ENCODE assay signal across 15 cellular contexts in the genomic region with DNA sequence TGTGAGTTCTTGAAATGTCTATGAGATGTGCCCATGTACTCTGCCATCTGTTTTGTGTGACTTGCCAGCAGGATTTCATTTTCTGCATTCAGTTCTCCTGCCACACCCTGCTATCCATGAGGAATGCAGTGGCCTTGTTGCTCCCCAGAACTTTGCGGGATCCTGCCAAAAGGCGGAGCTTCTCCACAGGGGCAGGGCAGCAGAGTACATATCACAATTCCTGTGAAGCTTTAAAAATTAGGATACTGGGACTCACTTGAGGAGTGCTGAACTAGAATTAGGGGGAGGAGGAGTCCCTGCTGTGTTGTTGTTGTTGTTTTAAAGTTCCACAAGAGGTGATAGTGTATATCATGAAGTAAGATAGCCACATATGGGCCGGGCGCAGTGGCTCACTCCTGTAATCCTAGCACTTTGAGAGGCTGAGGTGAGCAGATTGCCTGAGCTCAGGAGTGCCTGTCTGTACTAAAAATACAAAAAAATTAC.
DNase-seq lines count a peak whose midpoint lies in the region; ATAC-seq, FAIRE-seq and TF ChIP-seq lines count a peak whose summit lies in the region.
"Had no signal": no experiment of that assay in that cellular context is flagged by ENCODE, and none has a peak within 500 bp of the region (broad histone marks: within the 10 kb centered on the region; RNA-seq: fewer than 3 reads in every experiment).

No MANE protein-coding gene starts in this region.

- H2AFZ ChIP-seq in endothelial cell of umbilical vein (ENCODE audit: low read depth, low read length), result no peak overlapping the region

- H3K23ac ChIP-seq in mesendoderm (ENCODE audit: low read length), result no peak overlapping the region

- H3K9me1 ChIP-seq in endothelial cell of umbilical vein (replicated peaks; ENCODE audit: control insufficient read depth, extremely low read depth, insufficient read depth, low read length), result no peaks in the 10 kb centered on the region

- H3K4me3 ChIP-seq in LNCaP clone FGC (ENCODE audit: low read depth, low read length) (peak overlapping the region; percentile 26; the same call in 1 of the 2 replicates), endothelial cell of umbilical vein (replicated peaks in 1 of 3; ENCODE audit: insufficient read depth in 1 of 3, low read depth in 1 of 3, low read length in 3 of 3) (no peak overlapping the region), mesendoderm (ENCODE audit: low read length) (no peak overlapping the region), sigmoid colon (no peak overlapping the region), Peyer's patch (no peak overlapping the region)
- H3K4me3 ChIP-seq: GM12878, ovary had no signal

- no peak for TF ChIP-seq EP300 in sigmoid colon (IDR thresholded peaks at IDR 0.05)

- TF ChIP-seq CTCF in LNCaP clone FGC (IDR thresholded peaks at IDR 0.05; ENCODE audit: control insufficient read depth, extremely low read depth, insufficient read depth), result no peak
- no peak for TF ChIP-seq CTCF in endothelial cell of umbilical vein (IDR thresholded peaks at IDR 0.05; ENCODE audit: extremely low read depth in 1 of 2, insufficient read depth in 1 of 2, low read depth in 1 of 2, low read length in 2 of 2)
- no peak for TF ChIP-seq CTCF in sigmoid colon (IDR thresholded peaks at IDR 0.05)
- no peak for TF ChIP-seq CTCF in Peyer's patch (IDR thresholded peaks at IDR 0.05)

- H3K4me1 ChIP-seq in endothelial cell of umbilical vein (ENCODE audit: control insufficient read depth, extremely low read depth, insufficient read depth, low read length) (peaks cover 36% of the 10 kb centered on the region), mesendoderm (ENCODE audit: control insufficient read depth, low read depth, low read length) (peaks cover 10% of the 10 kb centered on the region), sigmoid colon (peaks cover 0 to 49% (median 33%) of the 10 kb centered on the region in 4 donors), Peyer's patch (no peaks in the 10 kb centered on the region)

- intact Hi-C loops in endothelial cell of umbilical vein (cut with micrococcal nuclease), result no loop called here
- intact Hi-C loops in sigmoid colon (cut with DNase I), result no loop called here

- H3K9ac ChIP-seq in endothelial cell of umbilical vein (replicated peaks; ENCODE audit: extremely low read depth, insufficient read depth, low read length), result no peak overlapping the region
- no peak overlapping the region for H3K9ac ChIP-seq in mesendoderm (ENCODE audit: low read length)

- TF ChIP-seq POLR2A in endothelial cell of umbilical vein (IDR thresholded peaks at IDR 0.05; ENCODE audit: low read depth, low read length), result peak; percentile 24
- no peak for TF ChIP-seq POLR2A in sigmoid colon (IDR thresholded peaks at IDR 0.05)
- TF ChIP-seq POLR2A in Peyer's patch (IDR thresholded peaks at IDR 0.05), result no peak

- BruUV-seq in endothelial cell of umbilical vein (replicated peaks; lab: Mats Ljungman, UMichigan), result no TSS peak

- ATAC-seq in HG03139 (IDR thresholded peaks at IDR 0.05; ENCODE audit: unreplicated experiment), result no peak
- ATAC-seq: GM12878, HCT116 had no signal

- H2BK15ac ChIP-seq in mesendoderm (replicated peaks; ENCODE audit: low read depth), result no peak overlapping the region

- H4K5ac ChIP-seq in mesendoderm (ENCODE audit: low read length), result no peak overlapping the region

- no peaks in the 10 kb centered on the region for H3K79me1 ChIP-seq in mesendoderm (ENCODE audit: low read length)

- H3K9me3 ChIP-seq in endothelial cell of umbilical vein (replicated peaks; ENCODE audit: control insufficient read depth, insufficient read depth, low read length) (no peaks in the 10 kb centered on the region), sigmoid colon (no peaks in the 10 kb centered on the region), Peyer's patch (no peaks in the 10 kb centered on the region)
- H3K9me3 ChIP-seq: ovary had no signal

- WGBS in mesendoderm (ENCODE audit: extremely low coverage, insufficient coverage, low lambda C conversion rate), result no CpG with 5 or more reads among the region's 4 CpGs
- WGBS in sigmoid colon, 2 donors, result 49 to 69% methylated on average over 4 of the region's 4 CpGs

- H3K56ac ChIP-seq in mesendoderm (ENCODE audit: low read length), result no peak overlapping the region

- H3K79me2 ChIP-seq in endothelial cell of umbilical vein (ENCODE audit: control insufficient read depth, insufficient read depth, low read length), result peaks cover 66% of the 10 kb centered on the region
- H3K79me2 ChIP-seq in mesendoderm (ENCODE audit: control insufficient read depth, insufficient read depth, low read length), result no peaks in the 10 kb centered on the region

- H2BK120ac ChIP-seq in mesendoderm (ENCODE audit: low read depth, low read length), result no peak overlapping the region

- no peak for FAIRE-seq in endothelial cell of umbilical vein (lab: Jason Lieb, UNC)
- FAIRE-seq: A204.1, GM12878, GM19239 had no signal

- H3K27me3 ChIP-seq in endothelial cell of umbilical vein (ENCODE audit: control insufficient read depth in 2 of 2, insufficient read depth in 2 of 2, low read length in 2 of 2), result no peaks in the 10 kb centered on the region
- H3K27me3 ChIP-seq in mesendoderm (ENCODE audit: insufficient read depth, low read length, poor library complexity), result no peaks in the 10 kb centered on the region
- H3K27me3 ChIP-seq in sigmoid colon, result no peaks in the 10 kb centered on the region
- no peaks in the 10 kb centered on the region for H3K27me3 ChIP-seq in Peyer's patch
- H3K27me3 ChIP-seq: ovary had no signal

- no peak overlapping the region for H2AK5ac ChIP-seq in mesendoderm (ENCODE audit: low read length)

- POLR2A ChIA-PET in endothelial cell of umbilical vein (lab: Charles Lee), result interaction anchor here (1.3 kb wide), 1 partner anchor 14 kb away, joined by 3 read pairs; no protein-coding TSS in a partner anchor

- H3K27ac ChIP-seq in endothelial cell of umbilical vein (ENCODE audit: insufficient read depth, low read depth, low read length) (no peak overlapping the region), mesendoderm (ENCODE audit: low read depth, low read length) (no peak overlapping the region), sigmoid colon (no peak overlapping the region), Peyer's patch (no peak overlapping the region)
- H3K27ac ChIP-seq: ovary had no signal

- no peak overlapping the region for H3K18ac ChIP-seq in mesendoderm (ENCODE audit: low read length)

- CTCF ChIA-PET in endothelial cell of umbilical vein (lab: Charles Lee), result interaction anchor here (0.7 to 1.5 kb wide), 6 partner anchors 10 to 96 kb away, joined by 3 to 6 read pairs (median 4); no protein-coding TSS in a partner anchor

- dilution Hi-C loops in endothelial cell of umbilical vein (cut with MboI; ENCODE audit: extremely low pct_ligation_motif_present, low sequenced_read_pairs), result no loop called here

- DNase-seq in A172 (ENCODE audit: low spot score) (peak; percentile 61), LNCaP clone FGC (ENCODE audit: low read depth) (no peak), endothelial cell of umbilical vein (ENCODE audit: low read depth, low spot score) (no peak), mesendoderm (peak; percentile 72), sigmoid colon (no peak), Peyer's patch (no peak)
- no peak for DNase-seq in stimulated activated CD4-positive, alpha-beta T cell treated with anti-CD3 and anti-CD28 coated beads, Interleukin-15, amount 100 ng/mL, for 24 hours
- DNase-seq: Kasumi-1; ovary; stimulated activated CD4-positive, alpha-beta T cell treated with anti-CD3 and anti-CD28 coated beads, Interleukin-4, amount 100 ng/mL, for 1 hour had no signal

- H2BK5ac ChIP-seq in mesendoderm (ENCODE audit: low read length), result no peak overlapping the region

- H3K36me3 ChIP-seq in endothelial cell of umbilical vein (ENCODE audit: control insufficient read depth in 2 of 2, extremely low read depth in 1 of 2, insufficient read depth in 2 of 2, low read length in 2 of 2) (peaks cover 3 to 9% of the 10 kb centered on the region in 2 experiments), mesendoderm (ENCODE audit: control insufficient read depth, insufficient read depth, low read length) (no peaks in the 10 kb centered on the region), sigmoid colon (peaks cover 0 to 7% (median 0%) of the 10 kb centered on the region in 4 donors), Peyer's patch (peaks cover 0 to 4% (median 0%) of the 10 kb centered on the region in 3 donors)
- H3K36me3 ChIP-seq: ovary had no signal

- no peaks in the 10 kb centered on the region for H4K20me1 ChIP-seq in endothelial cell of umbilical vein (replicated peaks; ENCODE audit: control insufficient read depth, extremely low read depth, insufficient read depth, low read length)

- no peak overlapping the region for H4K8ac ChIP-seq in mesendoderm (ENCODE audit: low read depth, low read length)

- H3K4me2 ChIP-seq in endothelial cell of umbilical vein (ENCODE audit: insufficient read depth, low read length), result no peak overlapping the region
- H3K4me2 ChIP-seq in mesendoderm (ENCODE audit: low read length), result no peak overlapping the region

- H3K4ac ChIP-seq in mesendoderm (ENCODE audit: low read depth, low read length), result no peak overlapping the region

TF ChIP-seq in endothelial cell of umbilical vein, 7 proteins besides CTCF, POLR2A, EP300 and RAD21:
- TF ChIP-seq POLR2AphosphoS5 (IDR thresholded peaks at IDR 0.05; ENCODE audit: insufficient read depth, low read depth, low read length) (no peak), MYC (IDR thresholded peaks at IDR 0.05; ENCODE audit: low read depth, low read length) (no peak), FOS (IDR thresholded peaks at IDR 0.05; ENCODE audit: borderline replicate concordance, insufficient read depth, low read length) (no peak), EZH2 (IDR thresholded peaks at IDR 0.05; ENCODE audit: borderline replicate concordance, low read depth, low read length, severe bottlenecking) (no peak), GATA2 (IDR thresholded peaks at IDR 0.05; ENCODE audit: insufficient read depth, insufficient read length, low read depth, low read length) (no peak), JUN (IDR thresholded peaks at IDR 0.05; ENCODE audit: borderline replicate concordance, insufficient read depth, insufficient read length, low read depth) (no peak)
- TF ChIP-seq, protein P1, sequence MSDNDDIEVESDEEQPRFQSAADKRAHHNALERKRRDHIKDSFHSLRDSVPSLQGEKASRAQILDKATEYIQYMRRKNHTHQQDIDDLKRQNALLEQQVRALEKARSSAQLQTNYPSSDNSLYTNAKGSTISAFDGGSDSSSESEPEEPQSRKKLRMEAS (IDR thresholded peaks at IDR 0.05; ENCODE audit: insufficient read depth, insufficient read length), result no peak

Comparison
In these comparisons a context has a peak if more than half of its experiments do, and no peak if none do; other contexts are left out.
1. DNase-seq: peak in A172 (single experiment) and mesendoderm (single experiment); none in LNCaP clone FGC (single experiment), endothelial cell of umbilical vein (single experiment), stimulated activated CD4-positive, alpha-beta T cell treated with anti-CD3 and anti-CD28 coated beads, Interleukin-15, amount 100 ng/mL, for 24 hours (single experiment), sigmoid colon (single experiment) and Peyer's patch (0 of 3).